ENCODE assay signal across 8 cellular contexts in genomic region chr6:13575377-13575775, GRCh38. TPM values are rescaled to one million over a fixed set of nuclear protein-coding genes. Genes with fewer than 3 reads are reported as not detected.
DNase-seq lines count a peak whose midpoint lies in the region; ATAC-seq and TF ChIP-seq lines count a peak whose summit lies in the region.

No MANE protein-coding gene starts in this region.

- DNase-seq in GM10248 (ENCODE audit: extremely low spot score) = no peak
- no peak for DNase-seq in SJCRH30
- no peak for DNase-seq in epithelial cell of proximal tubule (ENCODE audit: low read depth)
- no peak for DNase-seq in psoas muscle
- DNase-seq in activated CD4-positive, CD25-positive, alpha-beta regulatory T cell treated with anti-CD3 and anti-CD28 coated beads, Interleukin-2, amount 50 U/mL, for 72 hours = no peak
- no peak for DNase-seq in occipital lobe (lab: John Stamatoyannopoulos, UW)
- DNase-seq in KBM-7 = no peak

- ATAC-seq in psoas muscle (no peak), HG03354 (IDR thresholded peaks at IDR 0.05; ENCODE audit: poor library complexity, severe bottlenecking, unreplicated experiment) (no peak)

- intact Hi-C loops in psoas muscle (cut with DNase I) = loop anchor here in 1 of 2 donors (2.0 kb wide), 2 partner anchors 39 to 89 kb away; partner anchors contain the start of genes GFOD1 and NOL7

- H3K4me3 ChIP-seq in SJCRH30 (peak overlapping the region; percentile 74), epithelial cell of proximal tubule (ENCODE audit: low read depth, low read length) (peak overlapping the region; percentile 80), psoas muscle (peak overlapping the region; percentile 97)

- no peak overlapping the region; the same call in 1 of the 2 replicates for H3K27ac ChIP-seq in SJCRH30
- peak overlapping the region; percentile 99 for H3K27ac ChIP-seq in psoas muscle

- no peaks in the 10 kb centered on the region for H3K9me3 ChIP-seq in SJCRH30 (replicated peaks)
- no peaks in the 10 kb centered on the region for H3K9me3 ChIP-seq in psoas muscle

- CTCF ChIA-PET in GM10248 (lab: Yijun Ruan, JAX) = interaction anchor here (0.9 to 2.8 kb wide), 49 partner anchors 9 to 663 kb away, joined by 3 to 89 read pairs (median 6); partner anchors contain the start of genes GFOD1, NOL7 and TBC1D7

- no peaks in the 10 kb centered on the region for H3K36me3 ChIP-seq in SJCRH30
- peaks cover 0 to 10% of the 10 kb centered on the region in 2 donors for H3K36me3 ChIP-seq in psoas muscle (ENCODE audit: insufficient read depth in 1 of 2, low read depth in 1 of 2)

- 28 to 30% (median 28%) methylated on average over 3 of the region's 3 CpGs for WGBS in psoas muscle, 3 donors

- POLR2A ChIA-PET in GM10248 (lab: Yijun Ruan, JAX) = interaction anchor here (0.9 kb wide), 1 partner anchor 40 kb away, joined by 3 read pairs; the partner anchor contains the start of gene NOL7

- in situ Hi-C loops in KBM-7 (cut with MboI; ENCODE audit: low pct_unique_long_range_greater_than_20kb, low sequenced_read_pairs) = no loop called here

- H3K4me1 ChIP-seq in SJCRH30 (no peaks in the 10 kb centered on the region), psoas muscle (peaks cover 20% of the 10 kb centered on the region)

- H3K27me3 ChIP-seq in SJCRH30 (no peaks in the 10 kb centered on the region), psoas muscle (ENCODE audit: insufficient read depth in 3 of 3, low read length in 2 of 3) (no peaks in the 10 kb centered on the region)

- TF ChIP-seq CTCF in GM10248 (IDR thresholded peaks at IDR 0.05; ENCODE audit: control extremely low read depth, extremely low read depth, low read depth, missing control alignments) (peak; percentile 65), epithelial cell of proximal tubule (conservative IDR thresholded peaks at IDR 0.05; ENCODE audit: low read depth, low read length) (peak; percentile 80), psoas muscle (IDR thresholded peaks at IDR 0.05) (peak; percentile 82)

RNA-seq across cellular contexts. Expression of gene SIRT5, which starts 1.0 kb away (rescaled TPM):
- 2.7 and 3.3 TPM in 2 replicates for total RNA-seq in SJCRH30 (2014; rRNA removed; shearing (Covaris generic))
- total RNA-seq in epithelial cell of proximal tubule (4.6 and 12.5 TPM in 2 replicates), psoas muscle (10 to 100 TPM; 19.3 to 29.2 (median 24.4) TPM), occipital lobe (23.2 TPM)
- polyA plus RNA-seq in psoas muscle = 10 to 100 TPM; 10.1 to 17.6 (median 14.0) TPM

RNA-seq across cellular contexts. Expression of gene NOL7, which starts 39.8 kb away (rescaled TPM):
- 44.8 and 45.8 TPM in 2 replicates for total RNA-seq in SJCRH30 (2014; rRNA removed; shearing (Covaris generic))
- total RNA-seq in epithelial cell of proximal tubule (140 and 186 TPM in 2 replicates), psoas muscle (10 to 100 TPM; 31.2 to 45.1 (median 41.8) TPM), occipital lobe (44.1 TPM)
- 100 to 1,000 TPM in 1 of 3 donors, 10 to 100 TPM in 2; 47.7 to 141 (median 67.1) TPM for polyA plus RNA-seq in psoas muscle
